ENCODE assay signal across 9 cellular contexts in genomic region chr17:43766413-43767052, GRCh38. TPM values are rescaled to one million over a fixed set of nuclear protein-coding genes. Genes with fewer than 3 reads are reported as not detected.
A peak's percentile ranks its signal among the peaks of the same experiment; 100 is the strongest.
DNase-seq lines count a peak whose midpoint lies in the region; TF ChIP-seq lines count a peak whose summit lies in the region.
"Had no signal": no experiment of that assay in that cellular context is flagged by ENCODE, and none has a peak within 500 bp of the region (broad histone marks: within the 10 kb centered on the region; RNA-seq: fewer than 3 reads in every experiment).

No MANE protein-coding gene starts in this region.

- no peak overlapping the region for H3K27ac Mint-ChIP-seq in Caco-2 (ENCODE audit: unreplicated experiment)

- TF ChIP-seq CTCF in Caco-2 (IDR thresholded peaks at IDR 0.05; ENCODE audit: insufficient read depth in 1 of 2, low read depth in 1 of 2, low read length in 1 of 2, severe bottlenecking in 1 of 2, unreplicated experiment in 1 of 2) = peak; percentile 88 to 90
- peak; percentile 4 for TF ChIP-seq CTCF in HL-60 (IDR thresholded peaks at IDR 0.05; ENCODE audit: insufficient read depth, low read length)
- TF ChIP-seq CTCF in choroid plexus epithelial cell (conservative IDR thresholded peaks at IDR 0.05; ENCODE audit: low read depth, low read length) = peak; percentile 88
- peak in 5 of 7 experiments; percentile 35 to 86 (median 69) for TF ChIP-seq CTCF in stomach (IDR thresholded peaks at IDR 0.05)

- 55% methylated on average over 7 of the region's 7 CpGs for WGBS in mesenchymal stem cell
- 44 to 57% (median 49%) methylated on average over 7 of the region's 7 CpGs for WGBS in stomach, 5 donors

- intact Hi-C loops in Caco-2 (cut with micrococcal nuclease; ENCODE audit: unreplicated experiment) (no loop called here), stomach (cut with DNase I; ENCODE audit: low total_unique reads) (no loop called here)

- H3K36me3 ChIP-seq in Caco-2 (ENCODE audit: control insufficient read depth, insufficient read depth, low read length) (no peaks in the 10 kb centered on the region; the same call in 1 of the 2 replicates), mesenchymal stem cell (ENCODE audit: control insufficient read depth in 1 of 2, insufficient read depth in 2 of 2, low read depth in 1 of 2, low read length in 2 of 2) (peaks cover 35 to 47% of the 10 kb centered on the region in 2 experiments), stomach (peaks cover 20 to 51% (median 48%) of the 10 kb centered on the region in 4 donors)

- no peak overlapping the region for H2BK12ac ChIP-seq in mesenchymal stem cell (ENCODE audit: low read length in 2 of 2)

- H3K4me2 ChIP-seq in mesenchymal stem cell (ENCODE audit: low read length, poor library complexity, severe bottlenecking) = no peak overlapping the region

- BruUV-seq in Caco-2 (replicated peaks; lab: Mats Ljungman, UMichigan) = no TSS peak

- no peak overlapping the region for H3K4me3 Mint-ChIP-seq in Caco-2 (ENCODE audit: unreplicated experiment)

- H2AFZ ChIP-seq in mesenchymal stem cell (ENCODE audit: low read depth, low read length) = no peak overlapping the region

- H3K79me1 ChIP-seq in mesenchymal stem cell (replicated peaks; ENCODE audit: low read length, poor library complexity, severe bottlenecking) = peaks cover 3% of the 10 kb centered on the region

- no peaks in the 10 kb centered on the region for H3K9me3 Mint-ChIP-seq in Caco-2 (ENCODE audit: unreplicated experiment)

- H3K4me1 Mint-ChIP-seq in Caco-2 (ENCODE audit: low read depth, unreplicated experiment) = no peaks in the 10 kb centered on the region

- H3K36me3 Mint-ChIP-seq in Caco-2 (ENCODE audit: insufficient read depth, unreplicated experiment) = peaks cover 49% of the 10 kb centered on the region

- TF ChIP-seq POLR2A in stomach (IDR thresholded peaks at IDR 0.05) = no peak

- no peak overlapping the region for H2BK15ac ChIP-seq in mesenchymal stem cell (ENCODE audit: low read depth, poor library complexity, severe bottlenecking)

- H3K27me3 ChIP-seq in Caco-2 (replicated peaks; ENCODE audit: control insufficient read depth, insufficient read depth, low read length) (no peaks in the 10 kb centered on the region), HL-60 (ENCODE audit: insufficient read depth, poor library complexity, severe bottlenecking) (no peaks in the 10 kb centered on the region), mesenchymal stem cell (ENCODE audit: control insufficient read depth in 1 of 2, insufficient read depth in 1 of 2, low read length in 2 of 2) (no peaks in the 10 kb centered on the region), stomach (no peaks in the 10 kb centered on the region)

- H3K4me1 ChIP-seq in Caco-2 (no peaks in the 10 kb centered on the region), mesenchymal stem cell (ENCODE audit: control insufficient read depth, insufficient read depth, low read depth, low read length) (no peaks in the 10 kb centered on the region), stomach (peaks cover 10 to 41% (median 27%) of the 10 kb centered on the region in 4 donors)

- H3K18ac ChIP-seq in mesenchymal stem cell (ENCODE audit: low read depth in 1 of 2, low read length in 2 of 2) = no peak overlapping the region

- no peak overlapping the region for H3K4ac ChIP-seq in mesenchymal stem cell (ENCODE audit: low read depth in 1 of 2, low read length in 2 of 2)

- no peak overlapping the region for H2BK120ac ChIP-seq in mesenchymal stem cell (ENCODE audit: low read depth, low read length)

- H3K4me3 ChIP-seq in Caco-2 (ENCODE audit: low read depth, low read length) (no peak overlapping the region), HL-60 (replicated peaks; ENCODE audit: insufficient read depth, low read length) (no peak overlapping the region), choroid plexus epithelial cell (ENCODE audit: low read depth, low read length) (no peak overlapping the region), mesenchymal stem cell (ENCODE audit: insufficient read depth in 1 of 2, low read depth in 1 of 2, low read length in 2 of 2) (no peak overlapping the region), stomach (no peak overlapping the region)

- DNase-seq in Caco-2 = peak in 1 of 2 experiments; percentile 72
- DNase-seq in HL-60 (ENCODE audit: low read depth in 1 of 2, low spot score in 1 of 2) = no peak
- DNase-seq in T-helper 1 cell = peak in 3 of 5 donors; percentile 15 to 43 (median 29)
- peak; percentile 71 for DNase-seq in choroid plexus epithelial cell (ENCODE audit: low read depth)
- peak; percentile 54 for DNase-seq in mesenchymal stem cell
- DNase-seq in stomach = peak; percentile 71
- no peak for DNase-seq in GOT3 (lab: John Stamatoyannopoulos, UW)
- no peak for DNase-seq in DMS153 treated with DMSO at 0.1 percent for 48 hours (lab: John Stamatoyannopoulos, UW; ENCODE audit: unreplicated experiment)

- TF ChIP-seq EP300 in stomach (IDR thresholded peaks at IDR 0.05) = no peak

- H3K14ac ChIP-seq in mesenchymal stem cell (ENCODE audit: low read length in 2 of 2) = no peak overlapping the region

- no peak overlapping the region for H3K27ac ChIP-seq in HL-60 (replicated peaks)
- no peak overlapping the region for H3K27ac ChIP-seq in mesenchymal stem cell (ENCODE audit: low read length, poor library complexity, severe bottlenecking)
- H3K27ac ChIP-seq in stomach = peak overlapping the region in 3 of 5 donors; percentile 25 to 42 (median 25)

- H2AK5ac ChIP-seq in mesenchymal stem cell (ENCODE audit: low read length, severe bottlenecking) = no peak overlapping the region

- no peak overlapping the region for H4K8ac ChIP-seq in mesenchymal stem cell (ENCODE audit: low read length)

- H3K9me3 ChIP-seq in Caco-2 = no peaks in the 10 kb centered on the region
- H3K9me3 ChIP-seq in mesenchymal stem cell (ENCODE audit: control insufficient read depth, low read length) = no peaks in the 10 kb centered on the region
- H3K9me3 ChIP-seq in stomach = no peaks in the 10 kb centered on the region

- H3K23ac ChIP-seq in mesenchymal stem cell (ENCODE audit: low read length in 2 of 2) = no peak overlapping the region

- H4K91ac ChIP-seq in mesenchymal stem cell (ENCODE audit: low read length) = no peak overlapping the region

- POLR2A ChIA-PET in Caco-2 (lab: Charles Lee) = interaction anchor here (0.6 kb wide), 4 partner anchors 12 to 370 kb away, joined by 3 to 4 read pairs (median 4); no protein-coding TSS in a partner anchor

- H3K27me3 Mint-ChIP-seq in Caco-2 (ENCODE audit: insufficient read depth, unreplicated experiment) = no peaks in the 10 kb centered on the region

- no peak overlapping the region for H2BK5ac ChIP-seq in mesenchymal stem cell (ENCODE audit: low read depth, low read length, poor library complexity, severe bottlenecking)

- CTCF ChIA-PET in Caco-2 (lab: Charles Lee) = interaction anchor here (0.5 to 2.6 kb wide), 7 partner anchors 12 to 207 kb away, joined by 3 to 19 read pairs (median 4); partner anchors contain the start of gene CD300LG

- no peak overlapping the region for H3K9ac ChIP-seq in mesenchymal stem cell (ENCODE audit: low read length)

RNA-seq across cellular contexts. Expression of gene SOST, which starts 7.9 kb away (rescaled TPM):
- total RNA-seq in Caco-2 (2022) (not detected in 2 replicates), stomach (not detected)
- 0.01 TPM for polyA plus RNA-seq in mesenchymal stem cell (2013, experiment 1 of 2)
- polyA plus RNA-seq in mesenchymal stem cell (2013, experiment 2 of 2) = not detected
- not detected for polyA plus RNA-seq in stomach
- total RNA-seq: renal cortical epithelial cell had no signal

RNA-seq across cellular contexts. Expression of gene DUSP3, which starts 12.2 kb away (rescaled TPM):
- total RNA-seq in Caco-2 (2022) (78.8 and 86.3 TPM in 2 replicates), stomach (10 to 100 TPM; 33.0 to 97.8 (median 88.8) TPM)
- polyA plus RNA-seq in mesenchymal stem cell (2013, experiment 1 of 2) = 118 TPM
- 120 TPM for polyA plus RNA-seq in mesenchymal stem cell (2013, experiment 2 of 2)
- polyA plus RNA-seq in stomach = 10 to 100 TPM; 49.8 to 62.3 (median 51.7) TPM

RNA-seq across cellular contexts. Expression of gene CFAP97D1, which starts 13.7 kb away (rescaled TPM):
- total RNA-seq in Caco-2 (2022) = 0.18 TPM in 1 of 2 replicates, not detected in the other
- polyA plus RNA-seq in mesenchymal stem cell (2013, experiment 1 of 2) = 0.01 TPM
- polyA plus RNA-seq in mesenchymal stem cell (2013, experiment 2 of 2) = 0.03 TPM
- not detected for total RNA-seq in stomach
- polyA plus RNA-seq in stomach = not detected

Comparison
In these comparisons a context has a peak if more than half of its experiments do, and no peak if none do; other contexts are left out.
1. DNase-seq: peak in T-helper 1 cell (3 of 5), choroid plexus epithelial cell (single experiment), mesenchymal stem cell (single experiment) and stomach (single experiment); none in HL-60 (0 of 2), GOT3 (single experiment) and DMS153 treated with DMSO at 0.1 percent for 48 hours (single experiment).
2. CTCF ChIP-seq: peak in every context shown above with its lines; median percentile 89 in Caco-2; 88 in choroid plexus epithelial cell; 69 in stomach; 4 in HL-60.
3. H3K27ac ChIP-seq: peak in stomach (3 of 5); none in HL-60 (single experiment) and mesenchymal stem cell (single experiment).